In genomic region chr2:171407030-171407707, GRCh38 we compare ENCODE assay signal across 10 cellular contexts. TPM values are rescaled to one million over a fixed set of nuclear protein-coding genes. Genes with fewer than 3 reads are reported as not detected.
DNase-seq lines count a peak whose midpoint lies in the region; ATAC-seq and TF ChIP-seq lines count a peak whose summit lies in the region.
"Had no signal": no experiment of that assay in that cellular context is flagged by ENCODE, and none has a peak within 500 bp of the region (broad histone marks: within the 10 kb centered on the region; RNA-seq: fewer than 3 reads in every experiment).

No MANE protein-coding gene starts in this region.

- H3K36me3 ChIP-seq in left ventricle myocardium inferior: no peaks in the 10 kb centered on the region

- H3K27ac Mint-ChIP-seq in activated T-helper 17 cell treated with anti-CD3 and anti-CD28 coated beads, Interleukin-2, amount 50 U/mL, for 72 hours: peak overlapping the region; percentile 8

- intact Hi-C loops in left ventricle myocardium inferior (cut with micrococcal nuclease): no loop called here

- no peak overlapping the region for H3K4me3 ChIP-seq in left ventricle myocardium inferior

- H3K9me3 ChIP-seq in left ventricle myocardium inferior (replicated peaks): peaks cover 5% of the 10 kb centered on the region

- no peaks in the 10 kb centered on the region for H3K27me3 Mint-ChIP-seq in activated T-helper 17 cell treated with anti-CD3 and anti-CD28 coated beads, Interleukin-2, amount 50 U/mL, for 72 hours

- TF ChIP-seq CTCF in left ventricle myocardium inferior (IDR thresholded peaks at IDR 0.05; ENCODE audit: borderline replicate concordance): no peak

- no peaks in the 10 kb centered on the region for H3K36me3 Mint-ChIP-seq in activated T-helper 17 cell treated with anti-CD3 and anti-CD28 coated beads, Interleukin-2, amount 50 U/mL, for 72 hours (ENCODE audit: low read depth)

- H3K4me1 ChIP-seq in left ventricle myocardium inferior: peaks cover 9% of the 10 kb centered on the region

- no peak for DNase-seq in amygdala (lab: John Stamatoyannopoulos, UW)
- no peak for DNase-seq in T-helper 1 cell
- no peak for DNase-seq in left ventricle myocardium inferior
- no peak for DNase-seq in cerebellum (ENCODE audit: low spot score)
- DNase-seq: cortex of kidney, NCI-H1417 treated with DMSO at 0.1 percent for 48 hours had no signal

- peaks cover 5% of the 10 kb centered on the region for H3K9me3 Mint-ChIP-seq in activated T-helper 17 cell treated with anti-CD3 and anti-CD28 coated beads, Interleukin-2, amount 50 U/mL, for 72 hours

- H3K4me3 Mint-ChIP-seq in activated T-helper 17 cell treated with anti-CD3 and anti-CD28 coated beads, Interleukin-2, amount 50 U/mL, for 72 hours: no peak overlapping the region

- ATAC-seq in GM18508 (IDR thresholded peaks at IDR 0.05; ENCODE audit: insufficient read depth, unreplicated experiment): peak; percentile 33
- ATAC-seq in GM21447 (IDR thresholded peaks at IDR 0.05; ENCODE audit: unreplicated experiment): peak; percentile 53
- peak; percentile 64 for ATAC-seq in HG03432 (IDR thresholded peaks at IDR 0.05; ENCODE audit: unreplicated experiment)
- peak; percentile 46 for ATAC-seq in activated T-helper 17 cell treated with anti-CD3 and anti-CD28 coated beads, Interleukin-2, amount 50 U/mL, for 72 hours (replicated peaks)

- H3K27me3 ChIP-seq in left ventricle myocardium inferior (ENCODE audit: low read depth): no peaks in the 10 kb centered on the region

- H3K27ac ChIP-seq in left ventricle myocardium inferior (replicated peaks): no peak overlapping the region

- H3K4me1 Mint-ChIP-seq in activated T-helper 17 cell treated with anti-CD3 and anti-CD28 coated beads, Interleukin-2, amount 50 U/mL, for 72 hours: peaks cover 42% of the 10 kb centered on the region

RNA-seq across cellular contexts. Expression of gene METTL8, which starts 26.6 kb away (rescaled TPM):
- 10 to 100 TPM; 19.5 to 27.7 TPM for total RNA-seq in activated T-helper 17 cell treated with anti-CD3 and anti-CD28 coated beads, Interleukin-2, amount 50 U/mL, for 72 hours
- total RNA-seq in left ventricle myocardium inferior: 10.4 TPM
- 18.0 TPM for total RNA-seq in cerebellum

RNA-seq across cellular contexts. Expression of gene DCAF17, which starts 26.9 kb away (rescaled TPM):
- 10 to 100 TPM; 11.2 to 18.6 TPM for total RNA-seq in activated T-helper 17 cell treated with anti-CD3 and anti-CD28 coated beads, Interleukin-2, amount 50 U/mL, for 72 hours
- total RNA-seq in left ventricle myocardium inferior: 5.2 TPM
- total RNA-seq in cerebellum: 64.1 TPM
